Comparison of ENCODE assay signal across 10 cellular contexts in genomic region chr6:30819287-30819917, GRCh38.
A peak's percentile ranks its signal among the peaks of the same experiment; 100 is the strongest.
DNase-seq lines count a peak whose midpoint lies in the region; ATAC-seq and TF ChIP-seq lines count a peak whose summit lies in the region.
"Had no signal": no experiment of that assay in that cellular context is flagged by ENCODE, and none has a peak within 500 bp of the region (broad histone marks: within the 10 kb centered on the region; RNA-seq: fewer than 3 reads in every experiment).

No MANE protein-coding gene starts in this region.

- H3K9me3 Mint-ChIP-seq in memory B cell = no peaks in the 10 kb centered on the region
- no peaks in the 10 kb centered on the region for H3K9me3 Mint-ChIP-seq in stimulated activated memory B cell treated with anti-CD40 and anti-IgM and Interleukin-4, amounts not matched to agents 10 μg/mL and 1 μg/mL and 100 μg/mL, for 72 hours
- H3K9me3 Mint-ChIP-seq: naive B cell had no signal

- H3K4me3 Mint-ChIP-seq in memory B cell = no peak overlapping the region
- no peak overlapping the region for H3K4me3 Mint-ChIP-seq in stimulated activated memory B cell treated with anti-CD40 and anti-IgM and Interleukin-4, amounts not matched to agents 10 μg/mL and 1 μg/mL and 100 μg/mL, for 72 hours
- H3K4me3 Mint-ChIP-seq: naive B cell had no signal

- peaks cover 7% of the 10 kb centered on the region for H3K27me3 Mint-ChIP-seq in memory B cell
- H3K27me3 Mint-ChIP-seq in stimulated activated memory B cell treated with anti-CD40 and anti-IgM and Interleukin-4, amounts not matched to agents 10 μg/mL and 1 μg/mL and 100 μg/mL, for 72 hours = peaks cover 16% of the 10 kb centered on the region

- ATAC-seq in memory B cell (ENCODE audit: low read depth) (no peak), GM19035 (IDR thresholded peaks at IDR 0.05; ENCODE audit: unreplicated experiment) (no peak)
- no peak for ATAC-seq in stimulated activated memory B cell treated with anti-CD40 and anti-IgM and Interleukin-4, amounts not matched to agents 10 μg/mL and 1 μg/mL and 100 μg/mL, for 72 hours

- CTCF ChIA-PET in GM10248 (lab: Yijun Ruan, JAX) = interaction anchor here (0.9 to 20.8 kb wide), 14 partner anchors 8 to 278 kb away, joined by 3 to 252 read pairs (median 4); partner anchors contain the start of genes DDR1 and VARS2

- H3K4me1 Mint-ChIP-seq in memory B cell = peaks cover 12% of the 10 kb centered on the region
- H3K4me1 Mint-ChIP-seq in stimulated activated memory B cell treated with anti-CD40 and anti-IgM and Interleukin-4, amounts not matched to agents 10 μg/mL and 1 μg/mL and 100 μg/mL, for 72 hours = peaks cover 63% of the 10 kb centered on the region

- peak overlapping the region; percentile 6 for H3K27ac Mint-ChIP-seq in memory B cell
- H3K27ac Mint-ChIP-seq in stimulated activated memory B cell treated with anti-CD40 and anti-IgM and Interleukin-4, amounts not matched to agents 10 μg/mL and 1 μg/mL and 100 μg/mL, for 72 hours = peak overlapping the region; percentile 41

- no peaks in the 10 kb centered on the region for H3K36me3 Mint-ChIP-seq in memory B cell
- H3K36me3 Mint-ChIP-seq in stimulated activated memory B cell treated with anti-CD40 and anti-IgM and Interleukin-4, amounts not matched to agents 10 μg/mL and 1 μg/mL and 100 μg/mL, for 72 hours = no peaks in the 10 kb centered on the region
- H3K36me3 Mint-ChIP-seq: naive B cell had no signal

- no peak for TF ChIP-seq CTCF in GM10248 (IDR thresholded peaks at IDR 0.05; ENCODE audit: control extremely low read depth, extremely low read depth, low read depth, missing control alignments)

- POLR2A ChIA-PET in GM10248 (lab: Yijun Ruan, JAX) = no interaction called here

- peak; percentile 83 for DNase-seq in activated effector memory CD4-positive, alpha-beta T cell treated with anti-CD3 and anti-CD28 coated beads, Interleukin-2, amount 50 U/mL, for 16 hours
- DNase-seq in activated effector memory CD4-positive, alpha-beta T cell treated with Interleukin-2 at 50 U/mL for 16 hours = no peak
- DNase-seq in activated T-cell treated with anti-CD3 and anti-CD28 coated beads for 48 hours (ENCODE audit: low read depth) = peak; percentile 53
- no peak for DNase-seq in memory B cell (ENCODE audit: low spot score in 2 of 2)
- DNase-seq in NCI-H1930 (lab: John Stamatoyannopoulos, UW) = no peak
- no peak for DNase-seq in GM10248 (ENCODE audit: extremely low spot score)
- DNase-seq: BE2C, naive B cell had no signal

Comparison
In these comparisons a context has a peak if more than half of its experiments do, and no peak if none do; other contexts are left out.
1. DNase-seq: peak in activated effector memory CD4-positive, alpha-beta T cell treated with anti-CD3 and anti-CD28 coated beads, Interleukin-2, amount 50 U/mL, for 16 hours (single experiment) and activated T-cell treated with anti-CD3 and anti-CD28 coated beads for 48 hours (single experiment); none in activated effector memory CD4-positive, alpha-beta T cell treated with Interleukin-2 at 50 U/mL for 16 hours (single experiment), memory B cell (0 of 2), NCI-H1930 (0 of 2) and GM10248 (single experiment).